Comparison of ENCODE assay signal across 1 cellular context in genomic region chr19:4059493-4059880, GRCh38.
TF ChIP-seq lines count a peak whose summit lies in the region.

No MANE protein-coding gene starts in this region.

TF ChIP-seq in IMR-90, 13 proteins besides CTCF, POLR2A, EP300 and RAD21 (continued from another document):
- TF ChIP-seq ELK1 (IDR thresholded peaks at IDR 0.05; ENCODE audit: borderline replicate concordance, low read depth, low read length) (no peak), CHD1 (IDR thresholded peaks at IDR 0.05; ENCODE audit: low read depth, low read length) (no peak), MAZ (IDR thresholded peaks at IDR 0.05; ENCODE audit: borderline replicate concordance, low read depth, low read length) (no peak), RCOR1 (IDR thresholded peaks at IDR 0.05; ENCODE audit: insufficient replicate concordance, low read length) (no peak), CEBPB (IDR thresholded peaks at IDR 0.05; ENCODE audit: low read depth, low read length) (no peak)
